ENCODE assay signal across 13 cellular contexts in the genomic region with DNA sequence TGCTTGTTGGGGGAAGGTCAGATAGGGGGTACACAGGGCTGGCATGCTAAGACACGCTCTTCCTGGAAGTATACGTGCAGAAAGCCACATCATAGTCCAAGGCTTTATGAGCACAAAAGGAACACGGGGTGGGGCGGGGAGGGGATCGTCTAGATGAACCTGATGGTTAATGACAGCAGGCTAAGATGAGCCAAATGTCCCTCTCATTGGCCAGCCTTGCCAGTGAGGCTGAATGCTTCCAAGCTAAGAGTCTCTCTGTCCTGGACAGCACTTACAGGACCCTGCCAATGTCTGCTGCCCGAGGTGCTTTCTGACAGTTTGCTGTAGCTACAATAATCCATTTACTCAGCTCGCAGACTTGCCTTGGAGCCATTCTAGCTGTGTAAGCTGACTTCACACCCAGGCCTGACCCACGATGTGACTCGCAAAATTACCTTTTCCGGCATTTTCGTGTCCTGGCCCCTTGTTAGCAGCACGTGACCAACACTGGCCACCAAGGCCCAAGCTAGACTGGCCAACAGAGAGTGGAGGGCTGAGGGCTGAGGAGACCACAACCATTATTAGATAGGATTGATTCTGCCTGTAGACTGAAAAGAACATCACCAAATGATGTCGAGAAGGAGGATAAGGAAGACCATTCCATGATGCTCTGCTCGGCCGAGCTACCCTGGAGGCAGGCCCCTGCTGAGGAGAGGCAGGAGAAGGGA.
DNase-seq lines count a peak whose midpoint lies in the region; ATAC-seq and TF ChIP-seq lines count a peak whose summit lies in the region.
"Had no signal": no experiment of that assay in that cellular context is flagged by ENCODE, and none has a peak within 500 bp of the region (broad histone marks: within the 10 kb centered on the region; RNA-seq: fewer than 3 reads in every experiment).

No MANE protein-coding gene starts in this region.

- POLR2A ChIA-PET in naive thymus-derived CD4-positive, alpha-beta T cell (lab: Charles Lee) = interaction anchor here (0.7 to 0.9 kb wide), 2 partner anchors 10 to 68 kb away, joined by 3 read pairs; no protein-coding TSS in a partner anchor

- no peaks in the 10 kb centered on the region for H3K79me2 ChIP-seq in smooth muscle cell (ENCODE audit: low read depth)

- peak overlapping the region in 8 of 10 donors; percentile 4 to 46 (median 15) for H3K4me3 Mint-ChIP-seq in naive thymus-derived CD4-positive, alpha-beta T cell
- H3K4me3 Mint-ChIP-seq: HFFc6 had no signal

- peaks cover 2 to 11% (median 2%) of the 10 kb centered on the region in 5 donors for H3K36me3 Mint-ChIP-seq in naive thymus-derived CD4-positive, alpha-beta T cell

- peaks cover 17% of the 10 kb centered on the region for H3F3A ChIP-seq in smooth muscle cell (ENCODE audit: low read depth)

- intact Hi-C loops in naive thymus-derived CD4-positive, alpha-beta T cell (cut with micrococcal nuclease) = loop anchor here in 1 of 2 donors (2.0 kb wide), 1 partner anchor 141 kb away; no protein-coding TSS in a partner anchor

- no peak for TF ChIP-seq CTCF in coronary artery (IDR thresholded peaks at IDR 0.05)
- no peak for TF ChIP-seq CTCF in smooth muscle cell (IDR thresholded peaks at IDR 0.05; ENCODE audit: borderline replicate concordance, insufficient read depth, poor library complexity, severe bottlenecking)

- peaks cover 3% of the 10 kb centered on the region for H4K20me1 ChIP-seq in smooth muscle cell (ENCODE audit: low read depth)

- no peak overlapping the region for H2AFZ ChIP-seq in smooth muscle cell (ENCODE audit: low read depth)

- H3K4me3 ChIP-seq in coronary artery = no peak overlapping the region
- no peak overlapping the region for H3K4me3 ChIP-seq in naive thymus-derived CD4-positive, alpha-beta T cell (ENCODE audit: low read length)
- no peak overlapping the region for H3K4me3 ChIP-seq in smooth muscle cell

- H3K4me2 ChIP-seq in smooth muscle cell = no peak overlapping the region
- H3K4me2 ChIP-seq: KMS-11 had no signal

- H3K27me3 Mint-ChIP-seq in naive thymus-derived CD4-positive, alpha-beta T cell = peaks cover 0 to 10% (median 0%) of the 10 kb centered on the region in 5 donors

- CTCF ChIA-PET in naive thymus-derived CD4-positive, alpha-beta T cell (lab: Charles Lee) = interaction anchor here (0.5 to 3.7 kb wide), 4 partner anchors 9 to 214 kb away, joined by 3 to 24 read pairs (median 4); no protein-coding TSS in a partner anchor

- peak overlapping the region; percentile 7 to 81 (median 54) for H3K27ac Mint-ChIP-seq in naive thymus-derived CD4-positive, alpha-beta T cell
- H3K27ac Mint-ChIP-seq: HFFc6 had no signal

- peak; percentile 57 for ATAC-seq in naive thymus-derived CD4-positive, alpha-beta T cell
- no peak for ATAC-seq in HG03442 (IDR thresholded peaks at IDR 0.05; ENCODE audit: unreplicated experiment)

- H3K4me1 Mint-ChIP-seq in naive thymus-derived CD4-positive, alpha-beta T cell = peaks cover 21 to 58% (median 45%) of the 10 kb centered on the region in 7 donors

- no peaks in the 10 kb centered on the region for H3K27me3 ChIP-seq in naive thymus-derived CD4-positive, alpha-beta T cell (ENCODE audit: control insufficient read depth in 2 of 2, insufficient read depth in 2 of 2, low read length in 2 of 2)
- no peaks in the 10 kb centered on the region for H3K27me3 ChIP-seq in smooth muscle cell (ENCODE audit: low read depth)

- H3K9me3 ChIP-seq in naive thymus-derived CD4-positive, alpha-beta T cell (ENCODE audit: control insufficient read depth in 2 of 3, low read length in 3 of 3) = no peaks in the 10 kb centered on the region
- H3K9me3 ChIP-seq in smooth muscle cell (replicated peaks; ENCODE audit: low read depth) = peaks cover 2% of the 10 kb centered on the region

- H3K27ac ChIP-seq in coronary artery = no peak overlapping the region
- peak overlapping the region; percentile 40 for H3K27ac ChIP-seq in naive thymus-derived CD4-positive, alpha-beta T cell (ENCODE audit: low read depth, low read length)
- no peak overlapping the region for H3K27ac ChIP-seq in smooth muscle cell (ENCODE audit: low read depth)
- H3K27ac ChIP-seq: 22Rv1, KMS-11 had no signal

- 82% methylated on average over 15 of the region's 15 CpGs for WGBS in smooth muscle cell (ENCODE audit: low lambda C conversion rate)

- H3K9me3 Mint-ChIP-seq in naive thymus-derived CD4-positive, alpha-beta T cell = peaks cover 0 to 2% (median 0%) of the 10 kb centered on the region in 11 donors
- H3K9me3 Mint-ChIP-seq: HFFc6 had no signal

- peaks cover 0 to 30% of the 10 kb centered on the region in 2 donors for H3K4me1 ChIP-seq in naive thymus-derived CD4-positive, alpha-beta T cell (ENCODE audit: control insufficient read depth in 2 of 2, insufficient read depth in 2 of 2, low read length in 2 of 2)
- H3K4me1 ChIP-seq in smooth muscle cell (ENCODE audit: low read depth) = peaks cover 10% of the 10 kb centered on the region

- peaks cover 0 to 2% (median 0%) of the 10 kb centered on the region in 3 experiments for H3K36me3 ChIP-seq in naive thymus-derived CD4-positive, alpha-beta T cell (ENCODE audit: control insufficient read depth in 2 of 3, insufficient read depth in 3 of 3, low read length in 3 of 3)
- peaks cover 5% of the 10 kb centered on the region for H3K36me3 ChIP-seq in smooth muscle cell (ENCODE audit: low read depth)

- H3K9ac ChIP-seq in smooth muscle cell (ENCODE audit: low read depth) = no peak overlapping the region
- H3K9ac ChIP-seq: KMS-11 had no signal

- peak; percentile 10 for DNase-seq in DMS79 (lab: John Stamatoyannopoulos, UW)
- DNase-seq in DMS79 treated with DMSO at 0.1 percent for 48 hours (lab: John Stamatoyannopoulos, UW) = no peak
- DNase-seq in M059J (ENCODE audit: low read depth) = peak; percentile 60
- peak; percentile 64 for DNase-seq in coronary artery (ENCODE audit: low spot score)
- DNase-seq in naive thymus-derived CD4-positive, alpha-beta T cell = peak in 5 of 9 donors; percentile 13 to 37 (median 19)
- no peak for DNase-seq in Kasumi-1 (lab: John Stamatoyannopoulos, UW)
- no peak for DNase-seq in smooth muscle cell (lab: John Stamatoyannopoulos, UW; ENCODE audit: unreplicated experiment)
- DNase-seq: DMS 273 treated with DMSO at 0.1 percent for 48 hours, HFFc6, NCI-H2081 treated with DMSO at 0.1 percent for 48 hours had no signal

Comparison
In these comparisons a context has a peak if more than half of its experiments do, and no peak if none do; other contexts are left out.
1. DNase-seq: peak in DMS79 (single experiment), M059J (single experiment), coronary artery (single experiment) and naive thymus-derived CD4-positive, alpha-beta T cell (5 of 9); none in DMS79 treated with DMSO at 0.1 percent for 48 hours (single experiment), Kasumi-1 (0 of 2) and smooth muscle cell (single experiment).